In genomic region chr13:60220072-60220471, GRCh38 we compare ENCODE assay signal across 1 cellular context.
TF ChIP-seq lines count a peak whose summit lies in the region.

No MANE protein-coding gene starts in this region.

TF ChIP-seq in K562, 482 proteins besides CTCF, POLR2A, EP300 and RAD21 (continued from another document):
- no peak for TF ChIP-seq PBX2 (CRISPR knock-in tag; IDR thresholded peaks at IDR 0.05; ENCODE audit: low read depth)
- TF ChIP-seq PBX2 (tag; conservative IDR thresholded peaks at IDR 0.05; ENCODE audit: low read depth): peak; percentile 84
- TF ChIP-seq CREB3L1 (IDR thresholded peaks at IDR 0.05; ENCODE audit: borderline replicate concordance, low read depth): no peak
- no peak for TF ChIP-seq NRF1 (conservative IDR thresholded peaks at IDR 0.05 in 1 of 2, IDR thresholded peaks at IDR 0.05 in 1 of 2)
- no peak for TF ChIP-seq ATF4 (CRISPR knock-in tag; IDR thresholded peaks at IDR 0.05)
- TF ChIP-seq ZNF280A (IDR thresholded peaks at IDR 0.05; ENCODE audit: low read depth, partially characterized antibody): no peak
- TF ChIP-seq ATF3 (IDR thresholded peaks at IDR 0.05): peak; percentile 71
- TF ChIP-seq ATF3 (CRISPR knock-in tag; conservative IDR thresholded peaks at IDR 0.05): no peak
- TF ChIP-seq BCL6 (CRISPR knock-in tag; IDR thresholded peaks at IDR 0.05): no peak
- no peak for TF ChIP-seq E2F8 (IDR thresholded peaks at IDR 0.05; ENCODE audit: low read depth, partially characterized antibody)
- TF ChIP-seq CSDE1 (IDR thresholded peaks at IDR 0.05): no peak
TF ChIP-seq in K562: peak in this region for 46.
